In genomic region chr10:68067029-68067428, GRCh38 we compare ENCODE assay signal across 29 cellular contexts. TPM values are rescaled to one million over a fixed set of nuclear protein-coding genes. Genes with fewer than 3 reads are reported as not detected.
DNase-seq lines count a peak whose midpoint lies in the region; ATAC-seq and TF ChIP-seq lines count a peak whose summit lies in the region.
"Had no signal": no experiment of that assay in that cellular context is flagged by ENCODE, and none has a peak within 500 bp of the region (broad histone marks: within the 10 kb centered on the region; RNA-seq: fewer than 3 reads in every experiment).

No MANE protein-coding gene starts in this region.

- ATAC-seq in CD8-positive, alpha-beta T cell, result no peak
- no peak for ATAC-seq in HG02798 (IDR thresholded peaks at IDR 0.05; ENCODE audit: poor library complexity, unreplicated experiment)
- ATAC-seq: HepG2, sciatic nerve, WTC11 had no signal

- no peak overlapping the region for H3K9ac ChIP-seq in Loucy (ENCODE audit: low read depth, low read length, poor library complexity, severe bottlenecking)
- H3K9ac ChIP-seq: BLaER1 treated with 17β-estradiol and CSF1 and Interleukin-3, amounts not matched to agents 10 nM and 100 nM had no signal

- DNase-seq in CD8-positive, alpha-beta T cell, result no peak
- peak; percentile 64 for DNase-seq in choroid plexus epithelial cell (ENCODE audit: low read depth)
- DNase-seq in mesothelial cell of epicardium (ENCODE audit: low spot score in 2 of 2, unreplicated experiment in 2 of 2), result no peak
- DNase-seq in GDM1 (lab: John Stamatoyannopoulos, UW), result no peak
- DNase-seq in activated effector memory CD4-positive, alpha-beta T cell treated with Interleukin-2 at 50 U/mL for 16 hours, result no peak
- DNase-seq in activated CD4-positive, CD25-positive, alpha-beta regulatory T cell (lab: John Stamatoyannopoulos, UW), result no peak
- DNase-seq: activated CD4-positive, alpha-beta T cell treated with anti-CD3 and anti-CD28 coated beads, Interleukin-2, amount 10 ng/mL, durations not matched to agents 7 days and 5 days; activated T-cell treated with anti-CD3 and anti-CD28 coated beads, Interleukin-2, amount 50 U/mL, for 1 hour; adrenal gland; brain microvascular endothelial cell; Caco-2; mesendoderm; NCI-H1048; NCI-H1694; NCI-H446 treated with DMSO at 0.1 percent for 48 hours; NCI-H774; SJCRH30; stimulated activated CD4-positive, alpha-beta T cell treated with anti-CD3 and anti-CD28 coated beads, Interleukin-4, amount 100 ng/mL, for 24 hours; transverse colon had no signal

- no peak overlapping the region for H3K4me3 Mint-ChIP-seq in CD8-positive, alpha-beta T cell
- no peak overlapping the region for H3K4me3 Mint-ChIP-seq in mesothelial cell of epicardium
- H3K4me3 Mint-ChIP-seq: activated CD4-positive, alpha-beta T cell treated with anti-CD3 and anti-CD28 coated beads, Interleukin-2, amount 10 ng/mL, durations not matched to agents 7 days and 5 days; WTC11 had no signal

- no peaks in the 10 kb centered on the region for H3K9me3 Mint-ChIP-seq in CD8-positive, alpha-beta T cell
- no peaks in the 10 kb centered on the region for H3K9me3 Mint-ChIP-seq in mesothelial cell of epicardium
- H3K9me3 Mint-ChIP-seq: activated CD4-positive, alpha-beta T cell treated with anti-CD3 and anti-CD28 coated beads, Interleukin-2, amount 10 ng/mL, durations not matched to agents 7 days and 5 days; WTC11 had no signal

- no peaks in the 10 kb centered on the region for H3K27me3 ChIP-seq in CD8-positive, alpha-beta T cell (ENCODE audit: insufficient read depth, low read length)
- no peaks in the 10 kb centered on the region for H3K27me3 ChIP-seq in Loucy (ENCODE audit: insufficient read depth, low read length, poor library complexity, severe bottlenecking)
- H3K27me3 ChIP-seq: adrenal gland; BLaER1 treated with 17β-estradiol and CSF1 and Interleukin-3, amounts not matched to agents 10 nM and 100 nM; brain microvascular endothelial cell; hepatocyte; neutrophil; SJCRH30; transverse colon had no signal

- H2AFZ ChIP-seq in Loucy (ENCODE audit: low read length), result no peak overlapping the region
- H2AFZ ChIP-seq: hepatocyte had no signal

- H3K36me3 Mint-ChIP-seq in CD8-positive, alpha-beta T cell, result peaks cover 39% of the 10 kb centered on the region
- peaks cover 6% of the 10 kb centered on the region for H3K36me3 Mint-ChIP-seq in mesothelial cell of epicardium

- peaks cover 50% of the 10 kb centered on the region for H4K20me1 ChIP-seq in Loucy (ENCODE audit: insufficient read depth, low read length, poor library complexity, severe bottlenecking)

- CTCF ChIA-PET in CD8-positive, alpha-beta T cell (lab: Charles Lee), result no interaction called here

- intact Hi-C loops in CD8-positive, alpha-beta T cell (cut with DNase I, micrococcal nuclease), result loop anchor here in 1 of 2 experiments (5.0 kb wide), 1 partner anchor 35 kb away; no protein-coding TSS in a partner anchor

- peaks cover 50% of the 10 kb centered on the region for H3K4me1 Mint-ChIP-seq in CD8-positive, alpha-beta T cell (ENCODE audit: low read depth)
- H3K4me1 Mint-ChIP-seq in mesothelial cell of epicardium, result peaks cover 9% of the 10 kb centered on the region

- peaks cover 14% of the 10 kb centered on the region for H3K4me1 ChIP-seq in CD8-positive, alpha-beta T cell (ENCODE audit: insufficient read depth, low read length)
- peaks cover 24% of the 10 kb centered on the region for H3K4me1 ChIP-seq in Loucy (ENCODE audit: insufficient read depth, low read length, poor library complexity, severe bottlenecking)
- H3K4me1 ChIP-seq: Caco-2, prostate gland, SJCRH30 had no signal

- no peaks in the 10 kb centered on the region for H3K36me3 ChIP-seq in CD8-positive, alpha-beta T cell (ENCODE audit: insufficient read depth, low read length)
- H3K36me3 ChIP-seq in Loucy (ENCODE audit: insufficient read depth, low read length), result no peaks in the 10 kb centered on the region
- H3K36me3 ChIP-seq: prostate gland had no signal

- H3K27me3 Mint-ChIP-seq in CD8-positive, alpha-beta T cell (ENCODE audit: low read depth), result no peaks in the 10 kb centered on the region
- H3K27me3 Mint-ChIP-seq in mesothelial cell of epicardium (ENCODE audit: low read depth), result no peaks in the 10 kb centered on the region
- H3K27me3 Mint-ChIP-seq: activated CD4-positive, alpha-beta T cell treated with anti-CD3 and anti-CD28 coated beads, Interleukin-2, amount 10 ng/mL, durations not matched to agents 7 days and 5 days had no signal

- H3K27ac ChIP-seq in CD8-positive, alpha-beta T cell (ENCODE audit: low read depth, low read length), result no peak overlapping the region
- H3K27ac ChIP-seq: adrenal gland; BLaER1 treated with 17β-estradiol and CSF1 and Interleukin-3, amounts not matched to agents 10 nM and 100 nM; brain microvascular endothelial cell; hepatocyte; neutrophil; prostate gland; SJCRH30; transverse colon had no signal

- POLR2A ChIA-PET in CD8-positive, alpha-beta T cell (lab: Charles Lee), result interaction anchor here (0.6 kb wide), 1 partner anchor 61 kb away, joined by 5 read pairs; no protein-coding TSS in a partner anchor

- H3K9me3 ChIP-seq in CD8-positive, alpha-beta T cell (ENCODE audit: low read length), result no peaks in the 10 kb centered on the region
- H3K9me3 ChIP-seq in Loucy (ENCODE audit: insufficient read depth, low read depth, low read length), result no peaks in the 10 kb centered on the region
- H3K9me3 ChIP-seq: adrenal gland; BLaER1 treated with 17β-estradiol and CSF1 and Interleukin-3, amounts not matched to agents 10 nM and 100 nM; Caco-2; neutrophil; prostate gland; SJCRH30; transverse colon had no signal

- peak overlapping the region; percentile 12 for H3K27ac Mint-ChIP-seq in CD8-positive, alpha-beta T cell
- peak overlapping the region; percentile 25 for H3K27ac Mint-ChIP-seq in mesothelial cell of epicardium
- H3K27ac Mint-ChIP-seq: activated CD4-positive, alpha-beta T cell treated with anti-CD3 and anti-CD28 coated beads, Interleukin-2, amount 10 ng/mL, durations not matched to agents 7 days and 5 days; WTC11 had no signal

- no peaks in the 10 kb centered on the region for H3F3A ChIP-seq in Loucy (ENCODE audit: low read depth)

- no peaks in the 10 kb centered on the region for H3K9me2 ChIP-seq in Loucy (replicated peaks; ENCODE audit: low read depth, low read length)

- H3K79me2 ChIP-seq in Loucy (ENCODE audit: insufficient read depth, low read length), result peaks cover 40% of the 10 kb centered on the region

- H3K4me3 ChIP-seq in CD8-positive, alpha-beta T cell (ENCODE audit: low read depth, low read length), result no peak overlapping the region
- H3K4me3 ChIP-seq in Loucy (ENCODE audit: low read length, poor library complexity, severe bottlenecking) (peak overlapping the region; percentile 19), choroid plexus epithelial cell (ENCODE audit: low read depth, low read length) (no peak overlapping the region)
- H3K4me3 ChIP-seq: adrenal gland; BLaER1 treated with 17β-estradiol and CSF1 and Interleukin-3, amounts not matched to agents 10 nM and 100 nM; hepatocyte; prostate gland; SJCRH30; transverse colon had no signal

- H3K4me2 ChIP-seq in Loucy (ENCODE audit: low read depth, low read length, poor library complexity, severe bottlenecking), result peak overlapping the region; percentile 22
- H3K4me2 ChIP-seq: BLaER1 treated with 17β-estradiol and CSF1 and Interleukin-3, amounts not matched to agents 10 nM and 100 nM; hepatocyte had no signal

- no peak for TF ChIP-seq CTCF in CD8-positive, alpha-beta T cell (IDR thresholded peaks at IDR 0.05)
- TF ChIP-seq CTCF in Loucy (conservative IDR thresholded peaks at IDR 0.05; ENCODE audit: low read length) (no peak), choroid plexus epithelial cell (conservative IDR thresholded peaks at IDR 0.05; ENCODE audit: low read depth, low read length) (no peak), mesothelial cell of epicardium (IDR thresholded peaks at IDR 0.05; ENCODE audit: unreplicated experiment) (no peak)

RNA-seq across cellular contexts. Expression of gene HERC4, which starts 8.1 kb away (rescaled TPM):
- 10 to 100 TPM; 28.4 to 29.2 TPM for total RNA-seq in CD8-positive, alpha-beta T cell
- total RNA-seq in mesothelial cell of epicardium, result 50.4 to 56.2 TPM (median 55.7 TPM) in 3 replicates

RNA-seq across cellular contexts. Expression of gene MYPN, which starts 42.3 kb away (rescaled TPM):
- not detected for total RNA-seq in CD8-positive, alpha-beta T cell
- total RNA-seq in mesothelial cell of epicardium, result not detected in 3 replicates
- total RNA-seq: activated CD4-positive, alpha-beta T cell treated with anti-CD3 and anti-CD28 coated beads, Interleukin-2, amount 10 ng/mL, durations not matched to agents 7 days and 5 days; Caco-2; endothelial cell of umbilical vein; hepatocyte; HepG2; WTC11 had no signal
